ENCODE assay signal across 18 cellular contexts in genomic region chr16:63922563-63922962, GRCh38.
DNase-seq lines count a peak whose midpoint lies in the region; ATAC-seq and TF ChIP-seq lines count a peak whose summit lies in the region.
"Had no signal": no experiment of that assay in that cellular context is flagged by ENCODE, and none has a peak within 500 bp of the region (broad histone marks: within the 10 kb centered on the region; RNA-seq: fewer than 3 reads in every experiment).

No MANE protein-coding gene starts in this region.

- H3K27me3 ChIP-seq in mammary epithelial cell (ENCODE audit: insufficient read depth, low read length): no peaks in the 10 kb centered on the region
- H3K27me3 ChIP-seq in RWPE2 (ENCODE audit: insufficient read depth, poor library complexity, severe bottlenecking): no peaks in the 10 kb centered on the region

- POLR2A ChIA-PET in MCF 10A (lab: Yijun Ruan, JAX): no interaction called here

- H3K36me3 Mint-ChIP-seq in MCF 10A (ENCODE audit: insufficient read depth, unreplicated experiment): no peaks in the 10 kb centered on the region
- H3K36me3 Mint-ChIP-seq: CD4-positive, alpha-beta memory T cell had no signal

- H3K9me3 ChIP-seq in mammary epithelial cell (replicated peaks; ENCODE audit: insufficient read depth, low read length): peaks cover 3% of the 10 kb centered on the region
- peaks cover 2% of the 10 kb centered on the region for H3K9me3 ChIP-seq in RWPE2 (ENCODE audit: severe bottlenecking)

- no peaks in the 10 kb centered on the region for H3K27me3 Mint-ChIP-seq in MCF 10A (ENCODE audit: insufficient read depth, unreplicated experiment)
- H3K27me3 Mint-ChIP-seq: B cell; CD4-positive, alpha-beta memory T cell had no signal

- no peak overlapping the region for H3K4me3 ChIP-seq in mammary epithelial cell (replicated peaks in 1 of 3; ENCODE audit: insufficient read depth in 1 of 3, low read depth in 2 of 3, low read length in 3 of 3)
- H3K4me3 ChIP-seq in RWPE2 (ENCODE audit: severe bottlenecking): no peak overlapping the region
- no peak overlapping the region for H3K4me3 ChIP-seq in fibroblast of mammary gland (ENCODE audit: control insufficient read depth, low read depth, low read length)

- no peaks in the 10 kb centered on the region for H3K79me2 ChIP-seq in mammary epithelial cell (ENCODE audit: insufficient read depth, low read length)

- H3K9ac ChIP-seq in mammary epithelial cell (ENCODE audit: insufficient read depth, low read length): no peak overlapping the region

- CTCF ChIA-PET in MCF 10A (lab: Yijun Ruan, JAX): no interaction called here
- CTCF ChIA-PET in mammary epithelial cell (lab: Charles Lee; ENCODE audit: low non-redundant PET): no interaction called here

- H3K4me2 ChIP-seq in mammary epithelial cell (ENCODE audit: insufficient read depth, low read depth, low read length): no peak overlapping the region

- H3K4me3 Mint-ChIP-seq in MCF 10A (ENCODE audit: unreplicated experiment): no peak overlapping the region
- H3K4me3 Mint-ChIP-seq: B cell; CD4-positive, alpha-beta memory T cell; H9 had no signal

- H3K4me1 ChIP-seq in mammary epithelial cell (ENCODE audit: insufficient read depth, low read length) (no peaks in the 10 kb centered on the region), RWPE2 (ENCODE audit: insufficient read depth, poor library complexity, severe bottlenecking) (no peaks in the 10 kb centered on the region)

- no peak overlapping the region for H2AFZ ChIP-seq in mammary epithelial cell (ENCODE audit: low read depth, low read length)

- dilution Hi-C loops in mammary epithelial cell (cut with HindIII; ENCODE audit: low sequenced_read_pairs): no loop called here

- no peaks in the 10 kb centered on the region for H3K36me3 ChIP-seq in mammary epithelial cell (ENCODE audit: insufficient read depth, low read length)
- no peaks in the 10 kb centered on the region for H3K36me3 ChIP-seq in RWPE2 (ENCODE audit: low read depth)

- H3K9me3 Mint-ChIP-seq in MCF 10A (ENCODE audit: unreplicated experiment): peaks cover 6% of the 10 kb centered on the region

- H3K27ac Mint-ChIP-seq in MCF 10A (ENCODE audit: low read depth, unreplicated experiment): no peak overlapping the region
- H3K27ac Mint-ChIP-seq: B cell, H9 had no signal

- H3K27ac ChIP-seq in mammary epithelial cell (ENCODE audit: insufficient read depth, low read depth, low read length) (no peak overlapping the region), RWPE2 (ENCODE audit: poor library complexity, severe bottlenecking) (no peak overlapping the region)
- H3K27ac ChIP-seq: 22Rv1 had no signal

- in situ Hi-C loops in mammary epithelial cell (cut with MboI; ENCODE audit: low sequenced_read_pairs in 2 of 2): no loop called here

- no peaks in the 10 kb centered on the region for H4K20me1 ChIP-seq in mammary epithelial cell (ENCODE audit: insufficient read depth, low read length)

- BruUV-seq in MCF 10A (replicated peaks; lab: Mats Ljungman, UMichigan) (no TSS peak), mammary epithelial cell (replicated peaks; lab: Mats Ljungman, UMichigan) (no TSS peak)

- peaks cover 4% of the 10 kb centered on the region for H3K4me1 Mint-ChIP-seq in MCF 10A (ENCODE audit: insufficient read depth, unreplicated experiment)
- H3K4me1 Mint-ChIP-seq: B cell; CD4-positive, alpha-beta memory T cell had no signal

- TF ChIP-seq CTCF in MCF 10A (IDR thresholded peaks at IDR 0.05; ENCODE audit: unreplicated experiment) (no peak), mammary epithelial cell (conservative IDR thresholded peaks at IDR 0.05 in 1 of 2, IDR thresholded peaks at IDR 0.05 in 1 of 2; ENCODE audit: extremely low read depth in 1 of 2, insufficient read depth in 1 of 2, low read depth in 1 of 2, low read length in 2 of 2) (no peak), RWPE2 (IDR thresholded peaks at IDR 0.05; ENCODE audit: poor library complexity, severe bottlenecking) (no peak), fibroblast of mammary gland (conservative IDR thresholded peaks at IDR 0.05; ENCODE audit: control insufficient read depth, insufficient read depth, low read depth, low read length) (no peak)

- intact Hi-C loops in MCF 10A (cut with micrococcal nuclease): no loop called here
- intact Hi-C loops in mammary epithelial cell (cut with micrococcal nuclease): no loop called here
- intact Hi-C loops in head of caudate nucleus (cut with DNase I): no loop called here

- ATAC-seq in RWPE2 (ENCODE audit: low read depth): 0 out of 3 replicates have a peak, but pooled peaks have one; percentile 50
- no peak for ATAC-seq in HG02885 (IDR thresholded peaks at IDR 0.05; ENCODE audit: poor library complexity, unreplicated experiment)

- DNase-seq in MCF 10A (ENCODE audit: unreplicated experiment): peak; percentile 4
- DNase-seq in mammary epithelial cell: no peak
- DNase-seq in RWPE2 (ENCODE audit: low spot score): no peak
- peak; percentile 1 for DNase-seq in fibroblast of mammary gland (ENCODE audit: low read depth)
- no peak for DNase-seq in amygdala (lab: John Stamatoyannopoulos, UW)
- no peak for DNase-seq in head of caudate nucleus
- no peak for DNase-seq in stimulated activated CD4-positive, alpha-beta T cell treated with anti-CD3 and anti-CD28 coated beads, Interleukin-1b, Interleukin-23, amount 100 ng/mL, for 48 hours
- DNase-seq: CD4-positive, alpha-beta memory T cell; H9; NCI-H1105 treated with DMSO at 0.1 percent for 48 hours; NCI-H1694; NCI-H510A treated with DMSO at 0.1 percent for 48 hours; NCI-H82; OCI-M1; SHP77 treated with DMSO at 0.1 percent for 48 hours had no signal

Comparison
In these comparisons a context has a peak if more than half of its experiments do, and no peak if none do; other contexts are left out.
1. DNase-seq: peak in MCF 10A (single experiment) and fibroblast of mammary gland (single experiment); none in mammary epithelial cell (single experiment), RWPE2 (single experiment), amygdala (0 of 56), head of caudate nucleus (0 of 42) and stimulated activated CD4-positive, alpha-beta T cell treated with anti-CD3 and anti-CD28 coated beads, Interleukin-1b, Interleukin-23, amount 100 ng/mL, for 48 hours (single experiment).